ENCODE assay signal across 1 cellular context in genomic region chr16:138049-138417, GRCh38.
TF ChIP-seq lines count a peak whose summit lies in the region.

No MANE protein-coding gene starts in this region.

TF ChIP-seq in IMR-90, 13 proteins besides CTCF, POLR2A, EP300 and RAD21:
- no peak for TF ChIP-seq CHD1 (IDR thresholded peaks at IDR 0.05; ENCODE audit: low read depth, low read length)
- no peak for TF ChIP-seq RCOR1 (IDR thresholded peaks at IDR 0.05; ENCODE audit: insufficient replicate concordance, low read length)
- no peak for TF ChIP-seq USF2 (IDR thresholded peaks at IDR 0.05; ENCODE audit: low read depth, low read length)
- no peak for TF ChIP-seq MXI1 (IDR thresholded peaks at IDR 0.05; ENCODE audit: borderline replicate concordance, low read depth, low read length)
- TF ChIP-seq MAZ (IDR thresholded peaks at IDR 0.05; ENCODE audit: borderline replicate concordance, low read depth, low read length) = peak; percentile 27; the same call in 1 of the 2 replicates
